ENCODE assay signal across 8 cellular contexts in genomic region chr17:38877130-38877851, GRCh38. TPM values are rescaled to one million over a fixed set of nuclear protein-coding genes. Genes with fewer than 3 reads are reported as not detected.
A peak's percentile ranks its signal among the peaks of the same experiment; 100 is the strongest.
DNase-seq lines count a peak whose midpoint lies in the region; ATAC-seq and TF ChIP-seq lines count a peak whose summit lies in the region.

No MANE protein-coding gene starts in this region.

- intact Hi-C loops in CD14-positive monocyte (cut with micrococcal nuclease): loop anchor here in 1 of 2 donors (10.0 kb wide), 1 partner anchor 278 kb away; the partner anchor contains the start of gene PLXDC1

- no peak overlapping the region for H3K9ac ChIP-seq in muscle layer of colon (ENCODE audit: low read length)

- H3K4me3 Mint-ChIP-seq in CD14-positive monocyte (no peak overlapping the region), IgD-negative memory B cell (peak overlapping the region in 3 of 4 donors; percentile 74 to 77 (median 74))
- peak overlapping the region; percentile 44 for H3K4me3 Mint-ChIP-seq in activated naive CD4-positive, alpha-beta T cell treated with anti-CD3 and anti-CD28 coated beads, Interleukin-2, amount 10 ng/mL, durations not matched to agents 7 days and 5 days

- TF ChIP-seq CTCF in CD14-positive monocyte (IDR thresholded peaks at IDR 0.05): no peak

- H3K27ac ChIP-seq in muscle layer of colon (ENCODE audit: low read depth, low read length): peak overlapping the region; percentile 50

- H3K27ac Mint-ChIP-seq in CD14-positive monocyte (peak overlapping the region in 5 of 7 donors; percentile 3 to 74 (median 66)), IgD-negative memory B cell (peak overlapping the region; percentile 81 to 93 (median 92))
- H3K27ac Mint-ChIP-seq in activated naive CD4-positive, alpha-beta T cell treated with anti-CD3 and anti-CD28 coated beads, Interleukin-2, amount 10 ng/mL, durations not matched to agents 7 days and 5 days: peak overlapping the region; percentile 86

- peaks cover 84% of the 10 kb centered on the region for H3K4me1 ChIP-seq in muscle layer of colon (ENCODE audit: insufficient read depth, low read length)

- peaks cover 85% of the 10 kb centered on the region for H3K4me1 Mint-ChIP-seq in CD14-positive monocyte
- H3K4me1 Mint-ChIP-seq in IgD-negative memory B cell: peaks cover 35 to 59% (median 40%) of the 10 kb centered on the region in 3 donors
- H3K4me1 Mint-ChIP-seq in activated naive CD4-positive, alpha-beta T cell treated with anti-CD3 and anti-CD28 coated beads, Interleukin-2, amount 10 ng/mL, durations not matched to agents 7 days and 5 days: peaks cover 97% of the 10 kb centered on the region

- CTCF ChIA-PET in activated naive CD4-positive, alpha-beta T cell treated with anti-CD3 and anti-CD28 coated beads, Interleukin-2, amount 10 ng/mL, durations not matched to agents 7 days and 5 days (lab: Charles Lee): interaction anchor here (1.0 to 1.8 kb wide), 2 partner anchors 10 to 287 kb away, joined by 3 to 6 read pairs; no protein-coding TSS in a partner anchor

- H3K36me3 ChIP-seq in muscle layer of colon (ENCODE audit: insufficient read depth, low read length): peaks cover 21% of the 10 kb centered on the region

- no peaks in the 10 kb centered on the region for H3K9me3 Mint-ChIP-seq in CD14-positive monocyte
- H3K9me3 Mint-ChIP-seq in IgD-negative memory B cell: no peaks in the 10 kb centered on the region
- no peaks in the 10 kb centered on the region for H3K9me3 Mint-ChIP-seq in activated naive CD4-positive, alpha-beta T cell treated with anti-CD3 and anti-CD28 coated beads, Interleukin-2, amount 10 ng/mL, durations not matched to agents 7 days and 5 days

- ATAC-seq in HG02623 (IDR thresholded peaks at IDR 0.05; ENCODE audit: unreplicated experiment) (no peak), HG03175 (IDR thresholded peaks at IDR 0.05; ENCODE audit: unreplicated experiment) (no peak)

- H3K9me3 ChIP-seq in muscle layer of colon (ENCODE audit: low read length): no peaks in the 10 kb centered on the region

- H3K4me3 ChIP-seq in muscle layer of colon (ENCODE audit: low read depth in 1 of 2, low read length in 2 of 2): no peak overlapping the region

- no peak for DNase-seq in CD14-positive monocyte (ENCODE audit: low spot score)
- peak; percentile 72 for DNase-seq in activated naive CD4-positive, alpha-beta T cell treated with anti-CD3 and anti-CD28 coated beads, Interleukin-2, amount 10 ng/mL, durations not matched to agents 7 days and 5 days
- DNase-seq in stimulated activated CD4-positive, alpha-beta T cell treated with anti-CD3 and anti-CD28 coated beads, Interleukin-2, amount 100 ng/mL, for 48 hours: no peak
- DNase-seq in NCI-H774 (lab: John Stamatoyannopoulos, UW): no peak

- peaks cover 0 to 2% (median 0%) of the 10 kb centered on the region in 3 donors for H3K27me3 Mint-ChIP-seq in CD14-positive monocyte (ENCODE audit: low read depth in 3 of 3)
- H3K27me3 Mint-ChIP-seq in IgD-negative memory B cell: no peaks in the 10 kb centered on the region
- H3K27me3 Mint-ChIP-seq in activated naive CD4-positive, alpha-beta T cell treated with anti-CD3 and anti-CD28 coated beads, Interleukin-2, amount 10 ng/mL, durations not matched to agents 7 days and 5 days: no peaks in the 10 kb centered on the region

- H3K36me3 Mint-ChIP-seq in CD14-positive monocyte (peaks cover 36 to 58% of the 10 kb centered on the region in 2 donors), IgD-negative memory B cell (peaks cover 3% of the 10 kb centered on the region)
- peaks cover 49% of the 10 kb centered on the region for H3K36me3 Mint-ChIP-seq in activated naive CD4-positive, alpha-beta T cell treated with anti-CD3 and anti-CD28 coated beads, Interleukin-2, amount 10 ng/mL, durations not matched to agents 7 days and 5 days

- H3K27me3 ChIP-seq in muscle layer of colon (ENCODE audit: control insufficient read depth in 1 of 2, insufficient read depth in 2 of 2, low read length in 2 of 2): no peaks in the 10 kb centered on the region

RNA-seq across cellular contexts. Expression of gene LASP1, which starts 7.4 kb away (rescaled TPM):
- polyA plus RNA-seq in CD14-positive monocyte (10 to 100 TPM; 70.6 to 93.7 TPM), IgD-negative memory B cell (44.5 TPM)

RNA-seq across cellular contexts. Expression of gene RPL23, which starts 23.8 kb away (rescaled TPM):
- polyA plus RNA-seq in CD14-positive monocyte (100 to 1,000 TPM; 561 to 618 TPM), IgD-negative memory B cell (1,385 TPM)

RNA-seq across cellular contexts. Expression of gene CWC25, which starts 52.2 kb away (rescaled TPM):
- 1 to 10 TPM; 7.5 to 8.4 TPM for polyA plus RNA-seq in CD14-positive monocyte
- 17.1 TPM for polyA plus RNA-seq in IgD-negative memory B cell

Comparison
In these comparisons a context has a peak if more than half of its experiments do, and no peak if none do; other contexts are left out.
1. H3K4me3 Mint-ChIP-seq: peak in IgD-negative memory B cell (3 of 4) and activated naive CD4-positive, alpha-beta T cell treated with anti-CD3 and anti-CD28 coated beads, Interleukin-2, amount 10 ng/mL, durations not matched to agents 7 days and 5 days (single experiment); none in CD14-positive monocyte (0 of 2).
2. Peak in every context shown above with its lines, with median percentiles within 50 percentile points of each other: H3K27ac Mint-ChIP-seq.